Comparison of ENCODE assay signal across 1 cellular context in the genomic region with DNA sequence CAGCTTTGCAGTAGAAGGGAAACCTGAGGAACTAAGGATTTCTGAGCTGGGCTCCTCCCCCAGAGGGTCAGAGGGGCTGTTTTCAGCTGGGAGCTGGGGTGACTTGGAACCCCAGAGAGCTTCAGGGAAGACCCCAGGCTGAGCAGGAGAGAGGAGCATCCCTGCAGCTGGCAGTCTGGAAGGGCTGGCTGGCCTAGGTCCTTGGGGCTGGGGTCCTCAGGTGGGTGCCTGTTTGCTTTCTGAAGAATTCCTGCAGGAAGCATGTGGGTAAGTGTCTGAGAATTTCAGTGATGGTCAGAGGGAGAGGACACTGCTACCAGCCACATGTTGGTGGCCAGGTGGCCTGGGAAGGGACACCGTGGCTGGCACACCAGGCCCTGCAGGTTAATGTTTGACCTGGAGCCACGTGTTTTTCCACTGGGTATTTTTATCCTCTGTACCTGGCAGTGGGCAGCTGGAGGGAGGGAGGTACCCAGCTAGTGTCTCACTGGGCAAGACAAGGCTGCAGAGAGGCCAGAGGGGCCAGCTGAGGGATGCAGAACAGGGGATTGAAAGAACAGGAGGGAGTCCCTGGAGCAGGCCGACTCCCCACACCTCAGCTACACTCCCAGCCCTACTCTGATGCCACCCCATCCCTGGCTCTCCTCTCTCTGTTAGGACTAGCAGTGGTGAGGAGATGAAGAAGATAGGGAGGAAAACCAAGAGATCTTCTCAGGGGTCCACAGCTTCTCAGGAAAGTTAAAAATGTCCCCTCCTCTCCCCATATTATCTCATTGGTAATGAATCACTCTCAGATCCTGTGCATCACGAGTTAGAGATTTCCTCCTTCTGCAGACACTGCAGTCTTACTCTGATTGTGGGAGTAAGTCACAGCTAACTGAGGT.
TF ChIP-seq lines count a peak whose summit lies in the region.

No MANE protein-coding gene starts in this region.

TF ChIP-seq in HepG2, 621 proteins besides CTCF, POLR2A, EP300 and RAD21 (continued from another document and continues in another):
- TF ChIP-seq TBX2 (CRISPR knock-in tag; IDR thresholded peaks at IDR 0.05; ENCODE audit: borderline replicate concordance) (0 out of 2 replicates have a peak, but pooled peaks have one; percentile 10), PHF5A (CRISPR knock-in tag; IDR thresholded peaks at IDR 0.05; ENCODE audit: low read depth, unreplicated experiment) (no peak), KLF6 (CRISPR knock-in tag; IDR thresholded peaks at IDR 0.05) (no peak), FOSL2 (CRISPR knock-in tag; IDR thresholded peaks at IDR 0.05) (0 out of 2 replicates have a peak, but pooled peaks have one; percentile 5), RXRA (CRISPR knock-in tag; IDR thresholded peaks at IDR 0.05) (no peak), ZNF780A (CRISPR knock-in tag; IDR thresholded peaks at IDR 0.05) (no peak), IRF2 (CRISPR knock-in tag; IDR thresholded peaks at IDR 0.05) (0 out of 2 replicates have a peak, but pooled peaks have one; percentile 11), ZNF775 (CRISPR knock-in tag; IDR thresholded peaks at IDR 0.05; ENCODE audit: borderline replicate concordance) (no peak), SPEN (CRISPR knock-in tag; IDR thresholded peaks at IDR 0.05; ENCODE audit: low read depth) (no peak), MBNL3 (CRISPR knock-in tag; conservative IDR thresholded peaks at IDR 0.05) (no peak), RNF2 (conservative IDR thresholded peaks at IDR 0.05; ENCODE audit: low read depth) (no peak), MZF1 (CRISPR knock-in tag; IDR thresholded peaks at IDR 0.05; ENCODE audit: borderline replicate concordance) (no peak), PAX8 (CRISPR knock-in tag; IDR thresholded peaks at IDR 0.05; ENCODE audit: borderline replicate concordance) (no peak), ATF7 (IDR thresholded peaks at IDR 0.05) (no peak), ATF7 (CRISPR knock-in tag; IDR thresholded peaks at IDR 0.05) (no peak), ZNF781 (CRISPR knock-in tag; IDR thresholded peaks at IDR 0.05; ENCODE audit: borderline replicate concordance, not compliant biosample characterization) (no peak), RAD51 (IDR thresholded peaks at IDR 0.05; ENCODE audit: borderline replicate concordance) (no peak), TCF7L2 (IDR thresholded peaks at IDR 0.05; ENCODE audit: low read depth, low read length) (no peak), RCOR2 (CRISPR knock-in tag; IDR thresholded peaks at IDR 0.05) (no peak), NFE2 (CRISPR knock-in tag; IDR thresholded peaks at IDR 0.05) (no peak), ZNF33A (CRISPR knock-in tag; IDR thresholded peaks at IDR 0.05; ENCODE audit: borderline replicate concordance) (no peak), BRCA1 (CRISPR knock-in tag; IDR thresholded peaks at IDR 0.05) (no peak), JDP2 (CRISPR knock-in tag; IDR thresholded peaks at IDR 0.05; ENCODE audit: borderline replicate concordance) (no peak), ETV5 (CRISPR knock-in tag; IDR thresholded peaks at IDR 0.05; ENCODE audit: borderline replicate concordance) (no peak), ETV6 (CRISPR knock-in tag; conservative IDR thresholded peaks at IDR 0.05) (no peak), ISX (CRISPR knock-in tag; conservative IDR thresholded peaks at IDR 0.05) (no peak), ZNF44 (CRISPR knock-in tag; IDR thresholded peaks at IDR 0.05) (no peak), ZIK1 (CRISPR knock-in tag; IDR thresholded peaks at IDR 0.05; ENCODE audit: borderline replicate concordance, low read depth) (no peak), KDM2A (CRISPR knock-in tag; IDR thresholded peaks at IDR 0.05; ENCODE audit: borderline replicate concordance, low read depth) (0 out of 2 replicates have a peak, but pooled peaks have one; percentile 17), STAG1 (CRISPR knock-in tag; IDR thresholded peaks at IDR 0.05) (no peak), ZSCAN29 (CRISPR knock-in tag; conservative IDR thresholded peaks at IDR 0.05) (0 out of 2 replicates have a peak, but pooled peaks have one; percentile 12), ZNF660 (CRISPR knock-in tag; IDR thresholded peaks at IDR 0.05; ENCODE audit: borderline replicate concordance, low read depth) (no peak), AGO1 (IDR thresholded peaks at IDR 0.05; ENCODE audit: low read depth, low read length, poor library complexity, severe bottlenecking) (no peak), RARA (CRISPR knock-in tag; IDR thresholded peaks at IDR 0.05) (peak; percentile 17; the same call in 1 of the 2 replicates), ZNF557 (CRISPR knock-in tag; IDR thresholded peaks at IDR 0.05) (no peak), MLLT10 (CRISPR knock-in tag; IDR thresholded peaks at IDR 0.05) (no peak), MXI1 (IDR thresholded peaks at IDR 0.05; ENCODE audit: borderline replicate concordance, low read depth, low read length) (no peak), ADNP (CRISPR knock-in tag; IDR thresholded peaks at IDR 0.05) (no peak), FOXA3 (CRISPR knock-in tag; IDR thresholded peaks at IDR 0.05) (0 out of 2 replicates have a peak, but pooled peaks have one; percentile 14), ZEB1 (IDR thresholded peaks at IDR 0.05; ENCODE audit: insufficient replicate concordance, low read depth) (no peak), KAT8 (CRISPR knock-in tag; IDR thresholded peaks at IDR 0.05) (no peak)
- TF ChIP-seq, protein P1, sequence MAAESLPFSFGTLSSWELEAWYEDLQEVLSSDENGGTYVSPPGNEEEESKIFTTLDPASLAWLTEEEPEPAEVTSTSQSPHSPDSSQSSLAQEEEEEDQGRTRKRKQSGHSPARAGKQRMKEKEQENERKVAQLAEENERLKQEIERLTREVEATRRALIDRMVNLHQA (CRISPR knock-in tag; IDR thresholded peaks at IDR 0.05): no peak
- TF ChIP-seq, protein P2, sequence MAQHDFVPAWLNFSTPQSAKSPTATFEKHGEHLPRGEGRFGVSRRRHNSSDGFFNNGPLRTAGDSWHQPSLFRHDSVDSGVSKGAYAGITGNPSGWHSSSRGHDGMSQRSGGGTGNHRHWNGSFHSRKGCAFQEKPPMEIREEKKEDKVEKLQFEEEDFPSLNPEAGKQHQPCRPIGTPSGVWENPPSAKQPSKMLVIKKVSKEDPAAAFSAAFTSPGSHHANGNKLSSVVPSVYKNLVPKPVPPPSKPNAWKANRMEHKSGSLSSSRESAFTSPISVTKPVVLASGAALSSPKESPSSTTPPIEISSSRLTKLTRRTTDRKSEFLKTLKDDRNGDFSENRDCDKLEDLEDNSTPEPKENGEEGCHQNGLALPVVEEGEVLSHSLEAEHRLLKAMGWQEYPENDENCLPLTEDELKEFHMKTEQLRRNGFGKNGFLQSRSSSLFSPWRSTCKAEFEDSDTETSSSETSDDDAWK (CRISPR knock-in tag; IDR thresholded peaks at IDR 0.05): no peak
- TF ChIP-seq, protein P3, sequence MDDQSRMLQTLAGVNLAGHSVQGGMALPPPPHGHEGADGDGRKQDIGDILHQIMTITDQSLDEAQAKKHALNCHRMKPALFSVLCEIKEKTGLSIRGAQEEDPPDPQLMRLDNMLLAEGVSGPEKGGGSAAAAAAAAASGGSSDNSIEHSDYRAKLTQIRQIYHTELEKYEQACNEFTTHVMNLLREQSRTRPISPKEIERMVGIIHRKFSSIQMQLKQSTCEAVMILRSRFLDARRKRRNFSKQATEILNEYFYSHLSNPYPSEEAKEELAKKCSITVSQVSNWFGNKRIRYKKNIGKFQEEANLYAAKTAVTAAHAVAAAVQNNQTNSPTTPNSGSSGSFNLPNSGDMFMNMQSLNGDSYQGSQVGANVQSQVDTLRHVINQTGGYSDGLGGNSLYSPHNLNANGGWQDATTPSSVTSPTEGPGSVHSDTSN (CRISPR knock-in tag; IDR thresholded peaks at IDR 0.05; ENCODE audit: borderline replicate concordance): no peak
- TF ChIP-seq, protein P4, sequence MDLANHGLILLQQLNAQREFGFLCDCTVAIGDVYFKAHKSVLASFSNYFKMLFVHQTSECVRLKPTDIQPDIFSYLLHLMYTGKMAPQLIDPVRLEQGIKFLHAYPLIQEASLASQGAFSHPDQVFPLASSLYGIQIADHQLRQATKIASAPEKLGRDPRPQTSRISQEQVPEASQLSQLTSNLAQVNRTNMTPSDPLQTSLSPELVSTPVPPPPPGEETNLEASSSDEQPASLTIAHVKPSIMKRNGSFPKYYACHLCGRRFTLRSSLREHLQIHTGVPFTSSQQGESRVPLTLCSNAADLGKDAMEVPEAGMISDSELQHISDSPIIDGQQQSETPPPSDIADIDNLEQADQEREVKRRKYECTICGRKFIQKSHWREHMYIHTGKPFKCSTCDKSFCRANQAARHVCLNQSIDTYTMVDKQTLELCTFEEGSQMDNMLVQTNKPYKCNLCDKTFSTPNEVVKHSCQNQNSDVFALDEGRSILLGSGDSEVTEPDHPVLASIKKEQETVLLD (CRISPR knock-in tag; IDR thresholded peaks at IDR 0.05; ENCODE audit: low read depth): no peak
- TF ChIP-seq, protein P5, sequence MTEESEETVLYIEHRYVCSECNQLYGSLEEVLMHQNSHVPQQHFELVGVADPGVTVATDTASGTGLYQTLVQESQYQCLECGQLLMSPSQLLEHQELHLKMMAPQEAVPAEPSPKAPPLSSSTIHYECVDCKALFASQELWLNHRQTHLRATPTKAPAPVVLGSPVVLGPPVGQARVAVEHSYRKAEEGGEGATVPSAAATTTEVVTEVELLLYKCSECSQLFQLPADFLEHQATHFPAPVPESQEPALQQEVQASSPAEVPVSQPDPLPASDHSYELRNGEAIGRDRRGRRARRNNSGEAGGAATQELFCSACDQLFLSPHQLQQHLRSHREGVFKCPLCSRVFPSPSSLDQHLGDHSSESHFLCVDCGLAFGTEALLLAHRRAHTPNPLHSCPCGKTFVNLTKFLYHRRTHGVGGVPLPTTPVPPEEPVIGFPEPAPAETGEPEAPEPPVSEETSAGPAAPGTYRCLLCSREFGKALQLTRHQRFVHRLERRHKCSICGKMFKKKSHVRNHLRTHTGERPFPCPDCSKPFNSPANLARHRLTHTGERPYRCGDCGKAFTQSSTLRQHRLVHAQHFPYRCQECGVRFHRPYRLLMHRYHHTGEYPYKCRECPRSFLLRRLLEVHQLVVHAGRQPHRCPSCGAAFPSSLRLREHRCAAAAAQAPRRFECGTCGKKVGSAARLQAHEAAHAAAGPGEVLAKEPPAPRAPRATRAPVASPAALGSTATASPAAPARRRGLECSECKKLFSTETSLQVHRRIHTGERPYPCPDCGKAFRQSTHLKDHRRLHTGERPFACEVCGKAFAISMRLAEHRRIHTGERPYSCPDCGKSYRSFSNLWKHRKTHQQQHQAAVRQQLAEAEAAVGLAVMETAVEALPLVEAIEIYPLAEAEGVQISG (CRISPR knock-in tag; IDR thresholded peaks at IDR 0.05): peak; percentile 50; the same call in 1 of the 2 replicates
- TF ChIP-seq, protein P6, sequence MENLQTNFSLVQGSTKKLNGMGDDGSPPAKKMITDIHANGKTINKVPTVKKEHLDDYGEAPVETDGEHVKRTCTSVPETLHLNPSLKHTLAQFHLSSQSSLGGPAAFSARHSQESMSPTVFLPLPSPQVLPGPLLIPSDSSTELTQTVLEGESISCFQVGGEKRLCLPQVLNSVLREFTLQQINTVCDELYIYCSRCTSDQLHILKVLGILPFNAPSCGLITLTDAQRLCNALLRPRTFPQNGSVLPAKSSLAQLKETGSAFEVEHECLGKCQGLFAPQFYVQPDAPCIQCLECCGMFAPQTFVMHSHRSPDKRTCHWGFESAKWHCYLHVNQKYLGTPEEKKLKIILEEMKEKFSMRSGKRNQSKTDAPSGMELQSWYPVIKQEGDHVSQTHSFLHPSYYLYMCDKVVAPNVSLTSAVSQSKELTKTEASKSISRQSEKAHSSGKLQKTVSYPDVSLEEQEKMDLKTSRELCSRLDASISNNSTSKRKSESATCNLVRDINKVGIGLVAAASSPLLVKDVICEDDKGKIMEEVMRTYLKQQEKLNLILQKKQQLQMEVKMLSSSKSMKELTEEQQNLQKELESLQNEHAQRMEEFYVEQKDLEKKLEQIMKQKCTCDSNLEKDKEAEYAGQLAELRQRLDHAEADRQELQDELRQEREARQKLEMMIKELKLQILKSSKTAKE (CRISPR knock-in tag; IDR thresholded peaks at IDR 0.05; ENCODE audit: borderline replicate concordance): 0 out of 2 replicates have a peak, but pooled peaks have one; percentile 43
- TF ChIP-seq, protein P7, sequence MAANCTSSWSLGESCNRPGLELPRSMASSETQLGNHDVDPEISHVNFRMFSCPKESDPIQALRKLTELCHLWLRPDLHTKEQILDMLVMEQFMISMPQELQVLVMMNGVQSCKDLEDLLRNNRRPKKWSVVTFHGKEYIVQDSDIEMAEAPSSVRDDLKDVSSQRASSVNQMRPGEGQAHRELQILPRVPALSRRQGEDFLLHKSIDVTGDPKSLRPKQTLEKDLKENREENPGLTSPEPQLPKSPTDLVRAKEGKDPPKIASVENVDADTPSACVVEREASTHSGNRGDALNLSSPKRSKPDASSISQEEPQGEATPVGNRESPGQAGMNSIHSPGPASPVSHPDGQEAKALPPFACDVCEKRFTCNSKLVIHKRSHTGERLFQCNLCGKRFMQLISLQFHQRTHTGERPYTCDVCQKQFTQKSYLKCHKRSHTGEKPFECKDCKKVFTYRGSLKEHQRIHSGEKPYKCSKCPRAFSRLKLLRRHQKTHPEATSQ (CRISPR knock-in tag; IDR thresholded peaks at IDR 0.05; ENCODE audit: borderline replicate concordance): no peak
- TF ChIP-seq, protein P8, sequence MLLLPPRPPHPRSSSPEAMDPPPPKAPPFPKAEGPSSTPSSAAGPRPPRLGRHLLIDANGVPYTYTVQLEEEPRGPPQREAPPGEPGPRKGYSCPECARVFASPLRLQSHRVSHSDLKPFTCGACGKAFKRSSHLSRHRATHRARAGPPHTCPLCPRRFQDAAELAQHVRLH (CRISPR knock-in tag; IDR thresholded peaks at IDR 0.05; ENCODE audit: borderline replicate concordance, low read depth): no peak
- TF ChIP-seq, protein P9, sequence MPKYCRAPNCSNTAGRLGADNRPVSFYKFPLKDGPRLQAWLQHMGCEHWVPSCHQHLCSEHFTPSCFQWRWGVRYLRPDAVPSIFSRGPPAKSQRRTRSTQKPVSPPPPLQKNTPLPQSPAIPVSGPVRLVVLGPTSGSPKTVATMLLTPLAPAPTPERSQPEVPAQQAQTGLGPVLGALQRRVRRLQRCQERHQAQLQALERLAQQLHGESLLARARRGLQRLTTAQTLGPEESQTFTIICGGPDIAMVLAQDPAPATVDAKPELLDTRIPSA (CRISPR knock-in tag; IDR thresholded peaks at IDR 0.05; ENCODE audit: borderline replicate concordance): no peak
- TF ChIP-seq, protein P10, sequence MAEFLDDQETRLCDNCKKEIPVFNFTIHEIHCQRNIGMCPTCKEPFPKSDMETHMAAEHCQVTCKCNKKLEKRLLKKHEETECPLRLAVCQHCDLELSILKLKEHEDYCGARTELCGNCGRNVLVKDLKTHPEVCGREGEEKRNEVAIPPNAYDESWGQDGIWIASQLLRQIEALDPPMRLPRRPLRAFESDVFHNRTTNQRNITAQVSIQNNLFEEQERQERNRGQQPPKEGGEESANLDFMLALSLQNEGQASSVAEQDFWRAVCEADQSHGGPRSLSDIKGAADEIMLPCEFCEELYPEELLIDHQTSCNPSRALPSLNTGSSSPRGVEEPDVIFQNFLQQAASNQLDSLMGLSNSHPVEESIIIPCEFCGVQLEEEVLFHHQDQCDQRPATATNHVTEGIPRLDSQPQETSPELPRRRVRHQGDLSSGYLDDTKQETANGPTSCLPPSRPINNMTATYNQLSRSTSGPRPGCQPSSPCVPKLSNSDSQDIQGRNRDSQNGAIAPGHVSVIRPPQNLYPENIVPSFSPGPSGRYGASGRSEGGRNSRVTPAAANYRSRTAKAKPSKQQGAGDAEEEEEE (CRISPR knock-in tag; IDR thresholded peaks at IDR 0.05; ENCODE audit: borderline replicate concordance): 0 out of 2 replicates have a peak, but pooled peaks have one; percentile 38
